In genomic region chr22:31748490-31748889, GRCh38 we compare ENCODE assay signal across 8 cellular contexts. TPM values are rescaled to one million over a fixed set of nuclear protein-coding genes. Genes with fewer than 3 reads are reported as not detected.
A peak's percentile ranks its signal among the peaks of the same experiment; 100 is the strongest.
DNase-seq lines count a peak whose midpoint lies in the region; ATAC-seq, FAIRE-seq and TF ChIP-seq lines count a peak whose summit lies in the region.

No MANE protein-coding gene starts in this region.

- POLR2A ChIA-PET in Caco-2 (lab: Charles Lee), result no interaction called here

- no peaks in the 10 kb centered on the region for H3K9me3 Mint-ChIP-seq in Caco-2 (ENCODE audit: unreplicated experiment)
- H3K9me3 Mint-ChIP-seq in natural killer cell treated with Interleukin-12 subunit alpha and Interleukin-12 subunit beta and Interleukin-15 and Interleukin-18, amount 100 ng/mL, for 72 hours, result no peaks in the 10 kb centered on the region

- no peaks in the 10 kb centered on the region for H3K9me3 ChIP-seq in Caco-2

- TF ChIP-seq CTCF in Caco-2 (IDR thresholded peaks at IDR 0.05; ENCODE audit: insufficient read depth in 1 of 2, low read depth in 1 of 2, low read length in 1 of 2, severe bottlenecking in 1 of 2, unreplicated experiment in 1 of 2) (no peak), choroid plexus epithelial cell (conservative IDR thresholded peaks at IDR 0.05; ENCODE audit: low read depth, low read length) (no peak)

- H3K36me3 Mint-ChIP-seq in Caco-2 (ENCODE audit: insufficient read depth, unreplicated experiment), result peaks cover 16% of the 10 kb centered on the region
- peaks cover 7% of the 10 kb centered on the region for H3K36me3 Mint-ChIP-seq in natural killer cell treated with Interleukin-12 subunit alpha and Interleukin-12 subunit beta and Interleukin-15 and Interleukin-18, amount 100 ng/mL, for 72 hours

- CTCF ChIA-PET in Caco-2 (lab: Charles Lee), result no interaction called here

- intact Hi-C loops in Caco-2 (cut with micrococcal nuclease; ENCODE audit: unreplicated experiment), result no loop called here

- peak overlapping the region; percentile 54 for H3K4me3 ChIP-seq in Caco-2 (ENCODE audit: low read depth, low read length)
- peak overlapping the region; percentile 98 for H3K4me3 ChIP-seq in choroid plexus epithelial cell (ENCODE audit: low read depth, low read length)

- peak overlapping the region; percentile 87 for H3K27ac Mint-ChIP-seq in Caco-2 (ENCODE audit: unreplicated experiment)
- peak overlapping the region; percentile 81 to 93 for H3K27ac Mint-ChIP-seq in natural killer cell treated with Interleukin-12 subunit alpha and Interleukin-12 subunit beta and Interleukin-15 and Interleukin-18, amount 100 ng/mL, for 72 hours

- H3K27me3 Mint-ChIP-seq in Caco-2 (ENCODE audit: insufficient read depth, unreplicated experiment), result no peaks in the 10 kb centered on the region
- no peaks in the 10 kb centered on the region for H3K27me3 Mint-ChIP-seq in natural killer cell treated with Interleukin-12 subunit alpha and Interleukin-12 subunit beta and Interleukin-15 and Interleukin-18, amount 100 ng/mL, for 72 hours

- DNase-seq in Caco-2 (no peak), Kasumi-1 (lab: John Stamatoyannopoulos, UW) (peak; percentile 33 to 60), choroid plexus epithelial cell (ENCODE audit: low read depth) (peak; percentile 15), GM12892 (ENCODE audit: insufficient read length) (no peak)
- no peak for DNase-seq in natural killer cell treated with Interleukin-12 subunit alpha and Interleukin-12 subunit beta and Interleukin-15 and Interleukin-18, amount 100 ng/mL, for 72 hours (ENCODE audit: low spot score)
- no peak for DNase-seq in stimulated activated CD4-positive, alpha-beta T cell treated with anti-CD3 and anti-CD28 coated beads, Interleukin-1b, Interleukin-23, amount 100 ng/mL, for 48 hours

- no peaks in the 10 kb centered on the region for H3K27me3 ChIP-seq in Caco-2 (replicated peaks; ENCODE audit: control insufficient read depth, insufficient read depth, low read length)

- peaks cover 7% of the 10 kb centered on the region for H3K4me1 Mint-ChIP-seq in Caco-2 (ENCODE audit: low read depth, unreplicated experiment)
- H3K4me1 Mint-ChIP-seq in natural killer cell treated with Interleukin-12 subunit alpha and Interleukin-12 subunit beta and Interleukin-15 and Interleukin-18, amount 100 ng/mL, for 72 hours (ENCODE audit: low read depth in 2 of 2), result peaks cover 37 to 40% of the 10 kb centered on the region in 2 donors

- FAIRE-seq in GM12892 (lab: Jason Lieb, UNC), result no peak

- no TSS peak for BruUV-seq in Caco-2 (replicated peaks; lab: Mats Ljungman, UMichigan)

- ATAC-seq in natural killer cell treated with Interleukin-12 subunit alpha and Interleukin-12 subunit beta and Interleukin-15 and Interleukin-18, amount 100 ng/mL, for 72 hours, result no peak
- ATAC-seq in HG02763 (IDR thresholded peaks at IDR 0.05; ENCODE audit: unreplicated experiment), result no peak
- ATAC-seq in GM19324 (IDR thresholded peaks at IDR 0.05; ENCODE audit: low FRiP score, unreplicated experiment), result no peak

- no peaks in the 10 kb centered on the region for H3K36me3 ChIP-seq in Caco-2 (ENCODE audit: control insufficient read depth, insufficient read depth, low read length)

- H3K4me3 Mint-ChIP-seq in Caco-2 (ENCODE audit: unreplicated experiment), result peak overlapping the region; percentile 81
- peak overlapping the region; percentile 97 for H3K4me3 Mint-ChIP-seq in natural killer cell treated with Interleukin-12 subunit alpha and Interleukin-12 subunit beta and Interleukin-15 and Interleukin-18, amount 100 ng/mL, for 72 hours

- peaks cover 29% of the 10 kb centered on the region for H3K4me1 ChIP-seq in Caco-2

- TF ChIP-seq POLR2A in GM12892 (IDR thresholded peaks at IDR 0.05; ENCODE audit: low read depth, low read length), result no peak

RNA-seq across cellular contexts. Expression of gene PRR14L, which starts 1.4 kb away (rescaled TPM):
- total RNA-seq in Caco-2 (2022), result 41.6 and 42.5 TPM in 2 replicates
- 10 to 100 TPM; 80.4 to 99.0 TPM for total RNA-seq in natural killer cell treated with Interleukin-12 subunit alpha and Interleukin-12 subunit beta and Interleukin-15 and Interleukin-18, amount 100 ng/mL, for 72 hours
- polyA plus RNA-seq in GM12892 (2012; ENCODE audit: missing spikeins), result 16.3 TPM

RNA-seq across cellular contexts. Expression of gene DEPDC5, which starts 5.3 kb away (rescaled TPM):
- total RNA-seq in Caco-2 (2022), result 19.4 and 29.8 TPM in 2 replicates
- total RNA-seq in natural killer cell treated with Interleukin-12 subunit alpha and Interleukin-12 subunit beta and Interleukin-15 and Interleukin-18, amount 100 ng/mL, for 72 hours, result 10 to 100 TPM; 33.8 to 69.3 TPM
- 19.0 TPM for polyA plus RNA-seq in GM12892 (2012; ENCODE audit: missing spikeins)

Comparison
In these comparisons a context has a peak if more than half of its experiments do, and no peak if none do; other contexts are left out.
1. DNase-seq: peak in Kasumi-1 (2 of 2) and choroid plexus epithelial cell (single experiment); none in Caco-2 (0 of 2), natural killer cell treated with Interleukin-12 subunit alpha and Interleukin-12 subunit beta and Interleukin-15 and Interleukin-18, amount 100 ng/mL, for 72 hours (single experiment), stimulated activated CD4-positive, alpha-beta T cell treated with anti-CD3 and anti-CD28 coated beads, Interleukin-1b, Interleukin-23, amount 100 ng/mL, for 48 hours (single experiment) and GM12892 (single experiment).